In the genomic region with DNA sequence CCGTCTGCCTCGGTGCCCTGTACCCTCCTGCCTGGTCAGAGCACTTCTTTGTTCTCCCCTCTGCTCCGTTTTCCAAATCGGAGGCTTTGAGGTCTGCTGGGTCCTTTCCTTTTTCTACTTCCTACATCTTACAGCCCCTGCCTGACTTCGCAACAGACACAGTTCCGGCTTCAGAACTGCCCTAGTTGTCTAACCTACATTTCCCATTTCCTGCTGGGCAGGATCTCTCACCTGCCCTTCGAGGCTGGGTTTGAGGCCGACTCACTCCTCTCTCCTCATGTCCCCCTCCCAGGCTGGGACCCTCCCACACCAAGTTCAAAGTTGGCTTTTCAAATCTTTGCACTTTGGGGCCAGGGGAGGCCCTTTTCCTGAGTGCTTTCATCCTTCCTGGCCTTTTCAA, we compare ENCODE assay signal across 1 cellular context.
TF ChIP-seq lines count a peak whose summit lies in the region.

No MANE protein-coding gene starts in this region.

TF ChIP-seq in A549, 52 proteins besides CTCF, POLR2A, EP300 and RAD21 (continued from another document):
- TF ChIP-seq HMGXB4 (CRISPR knock-in tag; IDR thresholded peaks at IDR 0.05; ENCODE audit: borderline replicate concordance) = no peak
